ENCODE assay signal across 19 cellular contexts in the genomic region with DNA sequence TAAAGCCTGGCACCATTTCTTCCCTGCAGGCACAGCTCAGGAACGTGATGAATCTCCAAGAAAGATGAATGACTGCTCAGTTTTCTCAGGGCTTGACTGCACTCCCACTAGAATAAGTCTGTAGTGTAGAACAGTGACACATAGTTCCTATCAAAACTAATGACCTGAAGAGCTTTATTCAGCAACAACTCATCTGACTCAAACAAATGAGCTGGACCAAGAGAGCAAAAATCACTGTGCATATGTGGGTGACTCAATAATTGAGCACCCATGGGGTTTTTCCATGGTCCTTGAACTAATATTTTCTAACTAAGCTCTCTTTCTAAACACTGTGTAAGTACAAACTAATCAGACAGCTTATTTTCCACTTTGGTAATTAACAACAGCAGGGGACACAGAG.
DNase-seq lines count a peak whose midpoint lies in the region; ATAC-seq and TF ChIP-seq lines count a peak whose summit lies in the region.
"Had no signal": no experiment of that assay in that cellular context is flagged by ENCODE, and none has a peak within 500 bp of the region (broad histone marks: within the 10 kb centered on the region; RNA-seq: fewer than 3 reads in every experiment).

No MANE protein-coding gene starts in this region.

- no TSS peak for BruUV-seq in A673 (replicated peaks; lab: Mats Ljungman, UMichigan)

- H3K27me3 ChIP-seq in A673 (replicated peaks; ENCODE audit: insufficient read depth, low read depth, low read length, poor library complexity) = peaks cover 34% of the 10 kb centered on the region
- H3K27me3 ChIP-seq in tibial artery = no peaks in the 10 kb centered on the region
- H3K27me3 ChIP-seq: BLaER1, testis had no signal

- intact Hi-C loops in A673 (cut with micrococcal nuclease; ENCODE audit: unreplicated experiment) = no loop called here
- intact Hi-C loops in Right ventricle myocardium superior (cut with DNase I) = no loop called here
- intact Hi-C loops in tibial artery (cut with DNase I; ENCODE audit: low total_unique reads) = no loop called here

- no peak overlapping the region for H3K27ac ChIP-seq in A673 (ENCODE audit: low read depth, low read length, poor library complexity, severe bottlenecking)
- H3K27ac ChIP-seq in tibial artery = no peak overlapping the region
- H3K27ac ChIP-seq: BLaER1, KMS-11, pancreas, testis had no signal

- no peaks in the 10 kb centered on the region for H3K36me3 ChIP-seq in A673 (ENCODE audit: insufficient read depth, low read length, poor library complexity, severe bottlenecking)
- no peaks in the 10 kb centered on the region for H3K36me3 ChIP-seq in tibial artery
- H3K36me3 ChIP-seq: BLaER1, pancreas had no signal

- no peak for ATAC-seq in Right ventricle myocardium superior (ENCODE audit: poor library complexity)
- ATAC-seq: activated CD4-positive, CD25-positive, alpha-beta regulatory T cell treated with anti-CD3 and anti-CD28 coated beads, Interleukin-2, amount 50 U/mL, for 24 hours; mucosa of descending colon had no signal

- CTCF ChIA-PET in A673 (lab: Charles Lee) = no interaction called here

- H3K4me1 ChIP-seq in A673 (ENCODE audit: insufficient read depth, low read length, poor library complexity, severe bottlenecking) (no peaks in the 10 kb centered on the region), tibial artery (no peaks in the 10 kb centered on the region)
- H3K4me1 ChIP-seq: BLaER1, pancreas, testis had no signal

- no peaks in the 10 kb centered on the region for H3K9me3 ChIP-seq in A673 (ENCODE audit: low read depth, low read length, poor library complexity, severe bottlenecking)
- no peaks in the 10 kb centered on the region for H3K9me3 ChIP-seq in tibial artery
- H3K9me3 ChIP-seq: BLaER1, mucosa of descending colon, pancreas, testis had no signal

- peak; percentile 46 for DNase-seq in AG20443 (ENCODE audit: low spot score)
- peak; percentile 57 for DNase-seq in M059J (ENCODE audit: low read depth)
- DNase-seq in epithelial cell of proximal tubule (ENCODE audit: low read depth) = peak; percentile 87
- peak; percentile 3 for DNase-seq in left kidney (ENCODE audit: low read depth, low spot score)
- no peak for DNase-seq in A673 (ENCODE audit: low spot score)
- DNase-seq in Right ventricle myocardium superior = no peak
- DNase-seq in SHP77 (lab: John Stamatoyannopoulos, UW) = no peak
- DNase-seq in tibial artery = no peak
- DNase-seq: DND-41; mucosa of descending colon; NCI-H1436 treated with DMSO at 0.1 percent for 48 hours; NCI-H446; pancreas; stimulated activated CD4-positive, alpha-beta T cell treated with anti-CD3 and anti-CD28 coated beads, Interleukin-15, amount 100 ng/mL, for 24 hours; T-helper 1 cell; testis had no signal

- H3K4me3 ChIP-seq in epithelial cell of proximal tubule (ENCODE audit: low read depth, low read length) (no peak overlapping the region), A673 (ENCODE audit: low read depth, low read length, poor library complexity, severe bottlenecking) (no peak overlapping the region), tibial artery (no peak overlapping the region)
- H3K4me3 ChIP-seq: BLaER1, mucosa of descending colon, pancreas, testis had no signal

- TF ChIP-seq CTCF in epithelial cell of proximal tubule (conservative IDR thresholded peaks at IDR 0.05; ENCODE audit: low read depth, low read length) (no peak), A673 (conservative IDR thresholded peaks at IDR 0.05; ENCODE audit: low read depth, low read length) (no peak), tibial artery (IDR thresholded peaks at IDR 0.05) (no peak)

- POLR2A ChIA-PET in A673 (lab: Charles Lee; ENCODE audit: low non-redundant PET) = no interaction called here

Comparison
In these comparisons a context has a peak if more than half of its experiments do, and no peak if none do; other contexts are left out.
1. DNase-seq: peak in AG20443 (single experiment), M059J (single experiment), epithelial cell of proximal tubule (single experiment) and left kidney (single experiment); none in A673 (single experiment), Right ventricle myocardium superior (single experiment), SHP77 (0 of 2) and tibial artery (0 of 2).